Comparison of ENCODE assay signal across 11 cellular contexts in the genomic region with DNA sequence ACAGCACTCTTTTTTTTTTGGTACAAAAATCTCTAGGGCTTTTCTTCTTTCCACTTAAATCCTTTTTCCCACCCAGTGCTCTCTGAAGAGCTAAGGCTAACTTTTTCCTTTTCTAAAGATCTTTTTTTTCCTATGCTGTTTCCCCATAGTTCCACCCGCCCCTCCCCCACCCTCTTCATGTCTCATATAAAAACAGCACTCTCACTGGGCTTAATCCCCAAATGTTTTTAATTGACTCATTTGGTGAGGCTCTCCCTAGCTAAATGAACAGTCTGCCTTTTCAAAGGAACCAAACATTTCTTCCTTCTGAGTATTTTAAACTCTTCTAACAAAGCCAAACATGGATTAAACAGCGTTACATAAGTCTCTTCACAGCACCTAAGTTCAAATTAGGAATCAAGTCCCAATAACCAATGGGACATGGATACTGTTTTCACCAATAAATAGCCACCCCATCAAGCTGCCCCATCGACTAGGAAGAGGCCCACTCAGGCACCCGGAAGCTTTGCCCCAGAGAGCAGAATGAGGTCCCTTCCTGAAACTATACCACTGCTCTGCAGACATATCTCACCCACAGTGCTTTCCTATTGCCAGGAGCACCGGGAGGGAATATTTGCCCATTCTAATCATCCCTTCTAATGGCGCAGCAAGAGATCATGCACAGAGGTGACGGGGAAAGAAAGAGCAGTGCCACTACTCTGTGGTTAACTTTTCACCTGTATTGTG.
DNase-seq lines count a peak whose midpoint lies in the region; ATAC-seq and TF ChIP-seq lines count a peak whose summit lies in the region.
"Had no signal": no experiment of that assay in that cellular context is flagged by ENCODE, and none has a peak within 500 bp of the region (broad histone marks: within the 10 kb centered on the region; RNA-seq: fewer than 3 reads in every experiment).

No MANE protein-coding gene starts in this region.

- DNase-seq in CD4-positive, CD25-positive, alpha-beta regulatory T cell, result no peak
- DNase-seq in HFFc6, result no peak
- no peak for DNase-seq in activated naive CD8-positive, alpha-beta T cell treated with anti-CD3 and anti-CD28 coated beads, Interleukin-2, amount 10 ng/mL, durations not matched to agents 7 days and 5 days
- DNase-seq in natural killer cell treated with Interleukin-12 subunit alpha and Interleukin-12 subunit beta and Interleukin-15 and Interleukin-18, amount 100 ng/mL, for 72 hours (ENCODE audit: low spot score), result no peak
- DNase-seq in pons (ENCODE audit: low spot score), result no peak
- DNase-seq in NCI-H1092 (lab: John Stamatoyannopoulos, UW), result no peak
- DNase-seq in H4 (ENCODE audit: low spot score), result no peak
- no peak for DNase-seq in DMS114 treated with DMSO at 0.1 percent for 48 hours (lab: John Stamatoyannopoulos, UW; ENCODE audit: unreplicated experiment)
- DNase-seq: kidney, NCI-H1436 treated with DMSO at 0.1 percent for 48 hours, T-helper 9 cell had no signal

- peak overlapping the region; percentile 89 for H3K4me3 ChIP-seq in CD4-positive, CD25-positive, alpha-beta regulatory T cell (ENCODE audit: low read depth, low read length)

- peak in 1 of 2 donors; percentile 26 for ATAC-seq in CD4-positive, CD25-positive, alpha-beta regulatory T cell (ENCODE audit: low read depth in 2 of 2)
- ATAC-seq in activated naive CD8-positive, alpha-beta T cell treated with anti-CD3 and anti-CD28 coated beads, Interleukin-2, amount 10 ng/mL, durations not matched to agents 7 days and 5 days (ENCODE audit: low read depth), result no peak
- no peak for ATAC-seq in natural killer cell treated with Interleukin-12 subunit alpha and Interleukin-12 subunit beta and Interleukin-15 and Interleukin-18, amount 100 ng/mL, for 72 hours

- H3K9me3 Mint-ChIP-seq in CD4-positive, CD25-positive, alpha-beta regulatory T cell, result peaks cover 0 to 1% (median 0%) of the 10 kb centered on the region in 7 donors
- no peaks in the 10 kb centered on the region for H3K9me3 Mint-ChIP-seq in HFFc6
- no peaks in the 10 kb centered on the region for H3K9me3 Mint-ChIP-seq in activated naive CD8-positive, alpha-beta T cell treated with anti-CD3 and anti-CD28 coated beads, Interleukin-2, amount 10 ng/mL, durations not matched to agents 7 days and 5 days
- H3K9me3 Mint-ChIP-seq in natural killer cell treated with Interleukin-12 subunit alpha and Interleukin-12 subunit beta and Interleukin-15 and Interleukin-18, amount 100 ng/mL, for 72 hours, result no peaks in the 10 kb centered on the region

- H3K27ac Mint-ChIP-seq in CD4-positive, CD25-positive, alpha-beta regulatory T cell, result peak overlapping the region; percentile 83 to 89 (median 85)
- H3K27ac Mint-ChIP-seq in HFFc6, result peak overlapping the region; percentile 39
- peak overlapping the region; percentile 58 for H3K27ac Mint-ChIP-seq in activated naive CD8-positive, alpha-beta T cell treated with anti-CD3 and anti-CD28 coated beads, Interleukin-2, amount 10 ng/mL, durations not matched to agents 7 days and 5 days
- H3K27ac Mint-ChIP-seq in natural killer cell treated with Interleukin-12 subunit alpha and Interleukin-12 subunit beta and Interleukin-15 and Interleukin-18, amount 100 ng/mL, for 72 hours, result peak overlapping the region; percentile 82 to 94

- peaks cover 3% of the 10 kb centered on the region for H3K36me3 Mint-ChIP-seq in CD4-positive, CD25-positive, alpha-beta regulatory T cell
- peaks cover 7% of the 10 kb centered on the region for H3K36me3 Mint-ChIP-seq in HFFc6 (ENCODE audit: low read depth)
- peaks cover 14% of the 10 kb centered on the region for H3K36me3 Mint-ChIP-seq in activated naive CD8-positive, alpha-beta T cell treated with anti-CD3 and anti-CD28 coated beads, Interleukin-2, amount 10 ng/mL, durations not matched to agents 7 days and 5 days
- no peaks in the 10 kb centered on the region for H3K36me3 Mint-ChIP-seq in natural killer cell treated with Interleukin-12 subunit alpha and Interleukin-12 subunit beta and Interleukin-15 and Interleukin-18, amount 100 ng/mL, for 72 hours

- no peaks in the 10 kb centered on the region for H3K36me3 ChIP-seq in CD4-positive, CD25-positive, alpha-beta regulatory T cell (ENCODE audit: control insufficient read depth, insufficient read depth, low read length)

- H3K27me3 Mint-ChIP-seq in CD4-positive, CD25-positive, alpha-beta regulatory T cell, result no peaks in the 10 kb centered on the region
- H3K27me3 Mint-ChIP-seq in HFFc6 (ENCODE audit: insufficient read depth), result no peaks in the 10 kb centered on the region
- no peaks in the 10 kb centered on the region for H3K27me3 Mint-ChIP-seq in activated naive CD8-positive, alpha-beta T cell treated with anti-CD3 and anti-CD28 coated beads, Interleukin-2, amount 10 ng/mL, durations not matched to agents 7 days and 5 days
- H3K27me3 Mint-ChIP-seq in natural killer cell treated with Interleukin-12 subunit alpha and Interleukin-12 subunit beta and Interleukin-15 and Interleukin-18, amount 100 ng/mL, for 72 hours, result no peaks in the 10 kb centered on the region

- H3K4me1 ChIP-seq in CD4-positive, CD25-positive, alpha-beta regulatory T cell (ENCODE audit: control insufficient read depth, insufficient read depth, low read length, poor library complexity, severe bottlenecking), result peaks cover 44% of the 10 kb centered on the region

- H3K27ac ChIP-seq in CD4-positive, CD25-positive, alpha-beta regulatory T cell (ENCODE audit: insufficient read depth, low read length, poor library complexity, severe bottlenecking), result peak overlapping the region; percentile 64

- H3K4me3 Mint-ChIP-seq in CD4-positive, CD25-positive, alpha-beta regulatory T cell, result peak overlapping the region; percentile 54 to 96 (median 70)
- peak overlapping the region; percentile 27; the same call in 1 of the 2 replicates for H3K4me3 Mint-ChIP-seq in HFFc6
- H3K4me3 Mint-ChIP-seq in activated naive CD8-positive, alpha-beta T cell treated with anti-CD3 and anti-CD28 coated beads, Interleukin-2, amount 10 ng/mL, durations not matched to agents 7 days and 5 days, result peak overlapping the region; percentile 3
- H3K4me3 Mint-ChIP-seq in natural killer cell treated with Interleukin-12 subunit alpha and Interleukin-12 subunit beta and Interleukin-15 and Interleukin-18, amount 100 ng/mL, for 72 hours, result peak overlapping the region; percentile 85

- TF ChIP-seq CTCF in HFFc6 (IDR thresholded peaks at IDR 0.05), result no peak

- peaks cover 52 to 78% (median 63%) of the 10 kb centered on the region in 4 donors for H3K4me1 Mint-ChIP-seq in CD4-positive, CD25-positive, alpha-beta regulatory T cell
- peaks cover 48% of the 10 kb centered on the region for H3K4me1 Mint-ChIP-seq in HFFc6 (ENCODE audit: low read depth)
- H3K4me1 Mint-ChIP-seq in activated naive CD8-positive, alpha-beta T cell treated with anti-CD3 and anti-CD28 coated beads, Interleukin-2, amount 10 ng/mL, durations not matched to agents 7 days and 5 days, result peaks cover 49% of the 10 kb centered on the region
- peaks cover 65 to 75% of the 10 kb centered on the region in 2 donors for H3K4me1 Mint-ChIP-seq in natural killer cell treated with Interleukin-12 subunit alpha and Interleukin-12 subunit beta and Interleukin-15 and Interleukin-18, amount 100 ng/mL, for 72 hours (ENCODE audit: low read depth in 2 of 2)

- no peaks in the 10 kb centered on the region for H3K9me3 ChIP-seq in CD4-positive, CD25-positive, alpha-beta regulatory T cell (ENCODE audit: control insufficient read depth in 2 of 2, low read length in 2 of 2)

- POLR2A ChIA-PET in activated naive CD8-positive, alpha-beta T cell treated with anti-CD3 and anti-CD28 coated beads, Interleukin-2, amount 10 ng/mL, durations not matched to agents 7 days and 5 days (lab: Charles Lee), result interaction anchor here (1.4 kb wide), 1 partner anchor 64 kb away, joined by 8 read pairs; a partner anchor contains a TSS

- H3K27me3 ChIP-seq in CD4-positive, CD25-positive, alpha-beta regulatory T cell (ENCODE audit: control insufficient read depth, insufficient read depth, low read length), result no peaks in the 10 kb centered on the region

Comparison
In these comparisons a context has a peak if more than half of its experiments do, and no peak if none do; other contexts are left out.
1. H3K4me3 Mint-ChIP-seq: peak in every context shown above with its lines; median percentile 85 in natural killer cell treated with Interleukin-12 subunit alpha and Interleukin-12 subunit beta and Interleukin-15 and Interleukin-18, amount 100 ng/mL, for 72 hours; 70 in CD4-positive, CD25-positive, alpha-beta regulatory T cell; 27 in HFFc6; 3 in activated naive CD8-positive, alpha-beta T cell treated with anti-CD3 and anti-CD28 coated beads, Interleukin-2, amount 10 ng/mL, durations not matched to agents 7 days and 5 days.